8 cellular contexts compared by ENCODE assay signal in the genomic region with DNA sequence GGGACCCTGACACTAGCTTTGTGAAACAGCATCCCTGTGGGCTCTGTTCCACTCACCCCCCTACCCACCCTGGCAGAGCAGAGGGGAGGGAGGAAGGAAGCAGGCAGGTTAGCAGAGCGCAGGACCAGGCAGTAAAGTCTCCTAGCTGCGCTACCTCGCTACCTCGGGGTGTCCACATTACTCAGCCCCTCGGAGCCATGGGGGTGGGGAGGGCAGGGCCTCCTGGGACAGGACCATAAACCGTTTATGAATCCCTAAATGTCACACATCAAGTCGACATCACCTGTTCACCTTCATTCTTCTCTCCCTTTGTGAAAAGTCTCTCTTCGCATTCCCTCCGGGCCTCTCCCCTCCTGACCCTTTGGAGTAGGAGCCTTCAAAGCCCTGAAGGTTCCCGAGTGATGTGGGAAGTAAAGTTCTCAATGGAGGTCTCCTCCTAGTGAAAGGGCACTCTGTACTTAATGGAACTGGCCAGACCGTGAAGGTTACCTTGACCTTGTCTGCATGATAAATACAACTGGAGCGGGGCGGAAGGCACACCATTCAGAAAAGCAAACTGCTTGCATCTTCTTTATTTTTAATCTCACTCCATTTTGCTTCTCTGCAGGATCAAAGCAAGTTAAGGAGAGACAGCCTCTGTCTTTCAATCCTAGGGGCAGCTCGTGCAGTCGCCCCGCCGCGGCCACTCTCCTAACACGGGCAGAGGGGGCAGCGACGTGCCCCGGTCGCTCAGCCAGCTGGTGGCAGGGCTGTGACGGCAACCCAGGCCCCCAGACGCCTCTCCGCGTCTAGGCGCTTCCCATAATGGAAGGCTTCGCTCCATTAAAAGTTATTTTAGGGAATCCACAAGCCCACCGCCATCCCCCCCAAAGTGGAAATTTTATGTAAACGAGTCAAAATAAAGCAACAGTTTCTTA. TPM values are rescaled to one million over a fixed set of nuclear protein-coding genes. Genes with fewer than 3 reads are reported as not detected.
A peak's percentile ranks its signal among the peaks of the same experiment; 100 is the strongest.
DNase-seq lines count a peak whose midpoint lies in the region; ATAC-seq and TF ChIP-seq lines count a peak whose summit lies in the region.

No MANE protein-coding gene starts in this region.

- H3K9me3 ChIP-seq in OCI-LY1 (ENCODE audit: low read length) (no peaks in the 10 kb centered on the region), esophagus (ENCODE audit: control insufficient read depth in 2 of 2, insufficient read depth in 1 of 2, low read depth in 1 of 2, low read length in 1 of 2) (no peaks in the 10 kb centered on the region), neural cell (ENCODE audit: low read length) (no peaks in the 10 kb centered on the region)

- no peak for TF ChIP-seq RAD21 in neural cell (conservative IDR thresholded peaks at IDR 0.05)

- H2AFZ ChIP-seq in OCI-LY1 (ENCODE audit: low read length), result no peak overlapping the region
- no peak overlapping the region for H2AFZ ChIP-seq in neural cell (ENCODE audit: low read depth, low read length)

- ATAC-seq in GM19351 (IDR thresholded peaks at IDR 0.05; ENCODE audit: unreplicated experiment) (no peak), HG03439 (IDR thresholded peaks at IDR 0.05; ENCODE audit: unreplicated experiment) (no peak)

- peaks cover 6 to 8% of the 10 kb centered on the region in 2 donors for H3K36me3 Mint-ChIP-seq in CD14-positive monocyte

- H3K4me3 ChIP-seq in OCI-LY1 (ENCODE audit: low read depth, low read length, poor library complexity, severe bottlenecking) (peak overlapping the region; percentile 66), esophagus (ENCODE audit: low read depth in 1 of 2, low read length in 2 of 2) (no peak overlapping the region), neural cell (ENCODE audit: low read length) (peak overlapping the region; percentile 73)

- H3K9ac ChIP-seq in OCI-LY1 (ENCODE audit: low read length) (no peak overlapping the region; the same call in 1 of the 2 replicates), neural cell (ENCODE audit: low read length) (peak overlapping the region; percentile 68)

- no peak for TF ChIP-seq CTCF in CD14-positive monocyte (IDR thresholded peaks at IDR 0.05)
- TF ChIP-seq CTCF in OCI-LY1 (IDR thresholded peaks at IDR 0.05; ENCODE audit: low read length), result peak; percentile 16; the same call in 1 of the 2 replicates
- no peak for TF ChIP-seq CTCF in neural cell (IDR thresholded peaks at IDR 0.05; ENCODE audit: poor library complexity, severe bottlenecking)

- H3K27me3 ChIP-seq in OCI-LY1 (ENCODE audit: insufficient read depth, low read length) (peaks cover 12% of the 10 kb centered on the region; the same call in 1 of the 2 replicates), esophagus (ENCODE audit: control insufficient read depth in 1 of 2, insufficient read depth in 2 of 2, low read length in 2 of 2) (no peaks in the 10 kb centered on the region), neural cell (ENCODE audit: insufficient read depth, low read depth, low read length) (peaks cover 4% of the 10 kb centered on the region)

- H3K4me1 Mint-ChIP-seq in CD14-positive monocyte, result peaks cover 18% of the 10 kb centered on the region

- H3F3A ChIP-seq in OCI-LY1 (ENCODE audit: insufficient read depth, low read length) (peaks cover 3% of the 10 kb centered on the region; the same call in 1 of the 2 replicates), neural cell (ENCODE audit: insufficient read depth, low read length, poor library complexity, severe bottlenecking) (no peaks in the 10 kb centered on the region)

- intact Hi-C loops in CD14-positive monocyte (cut with micrococcal nuclease), result no loop called here

- peaks cover 0 to 9% (median 4%) of the 10 kb centered on the region in 7 donors for H3K9me3 Mint-ChIP-seq in CD14-positive monocyte

- no peak for TF ChIP-seq EP300 in neural cell (conservative IDR thresholded peaks at IDR 0.05; ENCODE audit: poor library complexity, severe bottlenecking)

- no peak overlapping the region for H3K27ac ChIP-seq in OCI-LY1 (ENCODE audit: low read depth, low read length, poor library complexity, severe bottlenecking)
- H3K27ac ChIP-seq in esophagus (ENCODE audit: low read depth in 2 of 2, low read length in 1 of 2), result peak overlapping the region; percentile 71 to 78
- H3K27ac ChIP-seq in neural cell (ENCODE audit: low read length), result no peak overlapping the region

- WGBS in esophagus, 2 donors, result 63 to 69% methylated on average over 31 of the region's 31 CpGs

- H3K36me3 ChIP-seq in OCI-LY1 (ENCODE audit: insufficient read depth, low read length) (no peaks in the 10 kb centered on the region), esophagus (ENCODE audit: control insufficient read depth in 2 of 2, insufficient read depth in 2 of 2, low read length in 1 of 2) (no peaks in the 10 kb centered on the region), neural cell (ENCODE audit: insufficient read depth, low read length) (no peaks in the 10 kb centered on the region)

- H3K4me1 ChIP-seq in OCI-LY1 (ENCODE audit: insufficient read depth, low read length, severe bottlenecking) (peaks cover 19% of the 10 kb centered on the region), esophagus (ENCODE audit: control insufficient read depth in 2 of 2, insufficient read depth in 2 of 2, low read length in 1 of 2) (peaks cover 4% of the 10 kb centered on the region in 2 donors)

- DNase-seq in CD14-positive monocyte (ENCODE audit: low spot score) (no peak), NOMO-1 (lab: John Stamatoyannopoulos, UW; ENCODE audit: unreplicated experiment in 2 of 2) (no peak)
- no peak for DNase-seq in activated CD4-positive, alpha-beta T cell treated with anti-CD3 and anti-CD28 coated beads for 48 hours

- peak overlapping the region; percentile 79 to 87 for H3K4me3 Mint-ChIP-seq in CD14-positive monocyte

- H3K4me2 ChIP-seq in OCI-LY1 (ENCODE audit: low read length), result peak overlapping the region; percentile 84; the same call in 1 of the 2 replicates
- H3K4me2 ChIP-seq in neural cell (ENCODE audit: low read length), result peak overlapping the region; percentile 14

- peaks cover 40 to 61% (median 54%) of the 10 kb centered on the region in 3 donors for H3K27me3 Mint-ChIP-seq in CD14-positive monocyte (ENCODE audit: low read depth in 3 of 3)

- H3K9me2 ChIP-seq in OCI-LY1 (ENCODE audit: low read depth, low read length), result no peaks in the 10 kb centered on the region
- H3K9me2 ChIP-seq in neural cell (ENCODE audit: insufficient read depth, low read length), result no peaks in the 10 kb centered on the region

- H4K20me1 ChIP-seq in OCI-LY1 (ENCODE audit: insufficient read depth, low read length) (no peaks in the 10 kb centered on the region), neural cell (ENCODE audit: insufficient read depth) (no peaks in the 10 kb centered on the region)

- H3K27ac Mint-ChIP-seq in CD14-positive monocyte, result peak overlapping the region in 1 of 7 donors; percentile 26

- H3K79me2 ChIP-seq in OCI-LY1 (ENCODE audit: insufficient read depth, low read length), result no peaks in the 10 kb centered on the region
- H3K79me2 ChIP-seq in neural cell (replicated peaks; ENCODE audit: insufficient read depth, low read length), result no peaks in the 10 kb centered on the region

TF ChIP-seq in neural cell, 6 proteins besides CTCF, POLR2A, EP300 and RAD21:
- TF ChIP-seq MXI1 (conservative IDR thresholded peaks at IDR 0.05; ENCODE audit: poor library complexity, severe bottlenecking) (no peak), SMC3 (conservative IDR thresholded peaks at IDR 0.05; ENCODE audit: poor library complexity) (no peak), POLR2AphosphoS5 (IDR thresholded peaks at IDR 0.05) (no peak), TAF1 (IDR thresholded peaks at IDR 0.05; ENCODE audit: low read depth) (no peak), EZH2 (IDR thresholded peaks at IDR 0.05; ENCODE audit: borderline replicate concordance, insufficient read depth, low read length, poor library complexity, severe bottlenecking) (no peak)
- TF ChIP-seq, protein P1, sequence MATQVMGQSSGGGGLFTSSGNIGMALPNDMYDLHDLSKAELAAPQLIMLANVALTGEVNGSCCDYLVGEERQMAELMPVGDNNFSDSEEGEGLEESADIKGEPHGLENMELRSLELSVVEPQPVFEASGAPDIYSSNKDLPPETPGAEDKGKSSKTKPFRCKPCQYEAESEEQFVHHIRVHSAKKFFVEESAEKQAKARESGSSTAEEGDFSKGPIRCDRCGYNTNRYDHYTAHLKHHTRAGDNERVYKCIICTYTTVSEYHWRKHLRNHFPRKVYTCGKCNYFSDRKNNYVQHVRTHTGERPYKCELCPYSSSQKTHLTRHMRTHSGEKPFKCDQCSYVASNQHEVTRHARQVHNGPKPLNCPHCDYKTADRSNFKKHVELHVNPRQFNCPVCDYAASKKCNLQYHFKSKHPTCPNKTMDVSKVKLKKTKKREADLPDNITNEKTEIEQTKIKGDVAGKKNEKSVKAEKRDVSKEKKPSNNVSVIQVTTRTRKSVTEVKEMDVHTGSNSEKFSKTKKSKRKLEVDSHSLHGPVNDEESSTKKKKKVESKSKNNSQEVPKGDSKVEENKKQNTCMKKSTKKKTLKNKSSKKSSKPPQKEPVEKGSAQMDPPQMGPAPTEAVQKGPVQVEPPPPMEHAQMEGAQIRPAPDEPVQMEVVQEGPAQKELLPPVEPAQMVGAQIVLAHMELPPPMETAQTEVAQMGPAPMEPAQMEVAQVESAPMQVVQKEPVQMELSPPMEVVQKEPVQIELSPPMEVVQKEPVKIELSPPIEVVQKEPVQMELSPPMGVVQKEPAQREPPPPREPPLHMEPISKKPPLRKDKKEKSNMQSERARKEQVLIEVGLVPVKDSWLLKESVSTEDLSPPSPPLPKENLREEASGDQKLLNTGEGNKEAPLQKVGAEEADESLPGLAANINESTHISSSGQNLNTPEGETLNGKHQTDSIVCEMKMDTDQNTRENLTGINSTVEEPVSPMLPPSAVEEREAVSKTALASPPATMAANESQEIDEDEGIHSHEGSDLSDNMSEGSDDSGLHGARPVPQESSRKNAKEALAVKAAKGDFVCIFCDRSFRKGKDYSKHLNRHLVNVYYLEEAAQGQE (IDR thresholded peaks at IDR 0.05; ENCODE audit: borderline replicate concordance), result no peak

RNA-seq across cellular contexts. Expression of a gene that starts 23.8 kb away (rescaled TPM):
- polyA plus RNA-seq in CD14-positive monocyte (1 to 10 TPM; 1.4 to 1.5 TPM), esophagus (1 to 10 TPM; 3.5 to 4.4 TPM), neural cell (2.5 and 3.8 TPM in 2 replicates)
- 4.2 and 4.9 TPM in 2 replicates for polyA minus RNA-seq in neural cell

Comparison
In these comparisons a context has a peak if more than half of its experiments do, and no peak if none do; other contexts are left out.
1. H3K27ac ChIP-seq: peak in esophagus (2 of 2); none in OCI-LY1 (single experiment) and neural cell (single experiment).
2. H3K4me3 ChIP-seq: peak in OCI-LY1 (single experiment) and neural cell (single experiment); none in esophagus (0 of 2).